ENCODE assay signal across 11 cellular contexts in the genomic region with DNA sequence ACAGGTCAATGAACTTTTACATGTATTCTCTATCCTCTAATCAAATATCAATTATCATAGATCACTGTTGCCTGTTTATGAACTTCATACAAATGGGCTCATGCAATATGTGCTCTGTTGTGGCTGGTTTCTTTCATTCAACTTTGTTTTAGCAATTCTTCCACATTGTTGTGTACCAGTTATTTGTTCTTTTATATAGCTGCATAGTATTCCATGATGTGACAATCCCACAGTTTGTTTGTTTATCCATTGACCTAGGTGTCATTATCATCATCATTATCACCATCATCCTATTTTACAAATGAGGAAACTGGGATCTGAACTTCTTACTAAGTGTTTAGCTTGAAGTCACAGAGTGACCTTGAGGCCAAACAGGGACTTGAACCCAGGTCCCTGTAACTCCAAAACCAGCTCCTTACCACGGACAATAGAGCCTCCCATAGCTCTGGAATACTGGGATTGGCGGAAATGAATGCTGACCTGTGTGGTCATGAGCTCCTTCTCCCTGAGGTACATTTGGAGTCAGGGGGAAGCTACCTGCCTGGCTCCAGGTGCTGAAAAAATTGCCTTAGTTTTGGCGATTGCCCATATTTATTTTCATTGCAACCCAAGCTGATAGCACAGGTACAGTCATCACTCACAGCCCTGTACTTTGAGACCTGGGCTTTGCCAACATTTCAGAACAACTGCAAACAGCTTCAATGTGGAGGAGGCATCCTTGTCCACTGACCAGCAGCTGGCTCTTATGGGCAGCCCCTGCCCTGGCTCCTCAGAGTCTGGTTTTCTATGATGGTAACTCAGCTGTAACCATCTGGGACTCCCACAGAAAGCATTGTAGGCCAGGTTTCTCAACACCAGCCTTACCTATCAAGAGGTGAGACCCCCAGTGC. TPM values are rescaled to one million over a fixed set of nuclear protein-coding genes. Genes with fewer than 3 reads are reported as not detected.
A peak's percentile ranks its signal among the peaks of the same experiment; 100 is the strongest.
DNase-seq lines count a peak whose midpoint lies in the region; ATAC-seq and TF ChIP-seq lines count a peak whose summit lies in the region.
"Had no signal": no experiment of that assay in that cellular context is flagged by ENCODE, and none has a peak within 500 bp of the region (broad histone marks: within the 10 kb centered on the region; RNA-seq: fewer than 3 reads in every experiment).

No MANE protein-coding gene starts in this region.

- 71 to 85% methylated on average over 2 to 3 of the region's 3 CpGs for WGBS in esophagus squamous epithelium, 2 donors

- H3K4me1 ChIP-seq in BLaER1 treated with 17β-estradiol and CSF1 and Interleukin-3, amounts not matched to agents 10 nM and 100 nM: peaks cover 77 to 91% (median 80%) of the 10 kb centered on the region in 10 experiments
- peaks cover 40 to 94% (median 68%) of the 10 kb centered on the region in 3 donors for H3K4me1 ChIP-seq in esophagus squamous epithelium
- peaks cover 30% of the 10 kb centered on the region for H3K4me1 ChIP-seq in rectal smooth muscle tissue (ENCODE audit: control insufficient read depth, insufficient read depth, low read length)

- peak overlapping the region in 1 of 11 experiments; percentile 92; a peak in 1 of 22 replicates for H3K4me2 ChIP-seq in BLaER1 treated with 17β-estradiol and CSF1 and Interleukin-3, amounts not matched to agents 10 nM and 100 nM

- peaks cover 15 to 22% (median 18%) of the 10 kb centered on the region in 11 experiments for H3K36me3 ChIP-seq in BLaER1 treated with 17β-estradiol and CSF1 and Interleukin-3, amounts not matched to agents 10 nM and 100 nM
- peaks cover 0 to 20% (median 0%) of the 10 kb centered on the region in 3 donors for H3K36me3 ChIP-seq in esophagus squamous epithelium
- H3K36me3 ChIP-seq in rectal smooth muscle tissue (ENCODE audit: control insufficient read depth, insufficient read depth, low read length): peaks cover 5% of the 10 kb centered on the region

- no peak overlapping the region for H3K9ac ChIP-seq in BLaER1 treated with 17β-estradiol and CSF1 and Interleukin-3, amounts not matched to agents 10 nM and 100 nM
- no peak overlapping the region for H3K9ac ChIP-seq in rectal smooth muscle tissue (ENCODE audit: low read length)

- peak; percentile 31 for DNase-seq in M059J (ENCODE audit: low read depth)
- DNase-seq in esophagus squamous epithelium (lab: John Stamatoyannopoulos, UW): no peak
- DNase-seq: activated CD4-positive, CD25-positive, alpha-beta regulatory T cell; NCI-H1930; occipital lobe had no signal

- ATAC-seq in GM21576 (IDR thresholded peaks at IDR 0.05; ENCODE audit: unreplicated experiment) (no peak), HG03469 (IDR thresholded peaks at IDR 0.05; ENCODE audit: unreplicated experiment) (no peak), GM21786 (IDR thresholded peaks at IDR 0.05; ENCODE audit: unreplicated experiment) (no peak), GM19035 (IDR thresholded peaks at IDR 0.05; ENCODE audit: unreplicated experiment) (no peak)

- no peaks in the 10 kb centered on the region for H3K9me3 ChIP-seq in BLaER1 treated with 17β-estradiol and CSF1 and Interleukin-3, amounts not matched to agents 10 nM and 100 nM (replicated peaks in 1 of 11)
- no peaks in the 10 kb centered on the region for H3K9me3 ChIP-seq in esophagus squamous epithelium

- peak overlapping the region in 9 of 11 experiments; percentile 3 to 99 (median 41); a peak in 10 of 22 replicates for H3K27ac ChIP-seq in BLaER1 treated with 17β-estradiol and CSF1 and Interleukin-3, amounts not matched to agents 10 nM and 100 nM
- H3K27ac ChIP-seq in esophagus squamous epithelium (peak overlapping the region; percentile 28 to 100 (median 95)), rectal smooth muscle tissue (ENCODE audit: low read depth, low read length) (peak overlapping the region; percentile 72)

- no peak overlapping the region for H3K4me3 ChIP-seq in BLaER1 treated with 17β-estradiol and CSF1 and Interleukin-3, amounts not matched to agents 10 nM and 100 nM
- H3K4me3 ChIP-seq in esophagus squamous epithelium: no peak overlapping the region
- no peak overlapping the region for H3K4me3 ChIP-seq in rectal smooth muscle tissue (ENCODE audit: low read length)

- H3K27me3 ChIP-seq in BLaER1 treated with 17β-estradiol and CSF1 and Interleukin-3, amounts not matched to agents 10 nM and 100 nM: no peaks in the 10 kb centered on the region
- H3K27me3 ChIP-seq in esophagus squamous epithelium (no peaks in the 10 kb centered on the region), rectal smooth muscle tissue (ENCODE audit: control insufficient read depth, insufficient read depth, low read length) (no peaks in the 10 kb centered on the region)

- TF ChIP-seq CTCF in esophagus squamous epithelium (IDR thresholded peaks at IDR 0.05): no peak

- H4K20me1 ChIP-seq in BLaER1 treated with 17β-estradiol and CSF1 and Interleukin-3, amounts not matched to agents 10 nM and 100 nM: peaks cover 0 to 31% (median 21%) of the 10 kb centered on the region in 11 experiments; a peak in 13 of 22 replicates

- TF ChIP-seq POLR2A in esophagus squamous epithelium (IDR thresholded peaks at IDR 0.05): no peak

- intact Hi-C loops in esophagus squamous epithelium (cut with DNase I): loop anchor here (10.0 kb wide), 1 partner anchor 239 kb away; no protein-coding TSS in a partner anchor

RNA-seq across cellular contexts. Expression of a gene that starts 9.2 kb away (rescaled TPM):
- total RNA-seq in M059J (2014; rRNA removed; shearing (Covaris generic)): 63.5 and 154 TPM in 2 replicates
- total RNA-seq in esophagus squamous epithelium: 100 to 1,000 TPM in 3 of 4 donors, 10 to 100 TPM in 1; 75.4 to 364 (median 152) TPM

Comparison
In these comparisons a context has a peak if more than half of its experiments do, and no peak if none do; other contexts are left out.
1. H3K27ac ChIP-seq: peak in every context shown above with its lines; median percentile 95 in esophagus squamous epithelium; 72 in rectal smooth muscle tissue; 41 in BLaER1 treated with 17β-estradiol and CSF1 and Interleukin-3, amounts not matched to agents 10 nM and 100 nM.